ENCODE assay signal across 9 cellular contexts in the genomic region with DNA sequence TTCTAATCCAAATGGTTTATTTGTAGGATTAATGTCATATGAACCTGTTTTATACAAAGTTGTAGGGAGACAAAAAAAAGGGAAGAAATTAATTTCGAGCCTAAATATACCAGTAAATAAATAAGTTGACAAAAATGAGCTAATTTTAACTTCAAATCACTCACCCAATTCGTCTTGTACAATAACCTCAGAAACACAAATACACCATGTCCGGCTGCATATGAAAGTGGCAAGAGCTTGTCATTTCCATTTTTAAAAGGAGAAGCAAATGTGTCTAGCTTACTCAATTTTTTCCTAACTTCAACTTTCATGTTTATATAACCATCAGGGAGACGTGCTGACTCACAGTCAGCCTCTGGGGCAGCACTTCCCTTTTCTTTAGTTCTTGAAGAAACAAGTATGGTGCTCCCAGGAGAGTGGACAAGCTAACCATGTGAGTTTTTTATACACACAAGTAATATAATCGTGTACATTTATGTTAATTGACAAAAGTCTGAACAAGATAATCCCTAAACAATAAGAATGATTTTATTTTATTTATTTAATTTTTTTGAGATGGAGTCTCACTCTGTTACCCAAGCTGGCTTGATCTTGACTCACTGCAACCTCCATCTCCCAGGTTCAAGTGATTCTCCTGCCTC. TPM values are rescaled to one million over a fixed set of nuclear protein-coding genes. Genes with fewer than 3 reads are reported as not detected.
DNase-seq lines count a peak whose midpoint lies in the region; ATAC-seq, FAIRE-seq and TF ChIP-seq lines count a peak whose summit lies in the region.
"Had no signal": no experiment of that assay in that cellular context is flagged by ENCODE, and none has a peak within 500 bp of the region (broad histone marks: within the 10 kb centered on the region; RNA-seq: fewer than 3 reads in every experiment).

No MANE protein-coding gene starts in this region.

- no peaks in the 10 kb centered on the region for H3K36me3 ChIP-seq in kidney (ENCODE audit: control insufficient read depth in 1 of 2, insufficient read depth in 2 of 2, low read length in 2 of 2)

- intact Hi-C loops in dendritic cell treated with granulocyte-macrophage colony-stimulating factor and Interleukin-4, amounts not matched to agents 40 ng/mL and 50 ng/mL, for 4 days (cut with micrococcal nuclease), result loop anchor here (2.0 to 10.0 kb wide), 5 partner anchors 63 to 261 kb away; no protein-coding TSS in a partner anchor
- intact Hi-C loops in kidney (cut with DNase I), result no loop called here

- peak; percentile 24 for DNase-seq in activated CD4-positive, alpha-beta T cell treated with anti-CD3 and anti-CD28 coated beads for 48 hours
- no peak for DNase-seq in activated CD4-positive, alpha-beta T cell treated with anti-CD3 and anti-CD28 coated beads for 4 hours
- DNase-seq in NOMO-1 treated with dmso at 0.1 percent for 144 hours (lab: John Stamatoyannopoulos, UW; ENCODE audit: unreplicated experiment) (peak; percentile 91), NK-92 (lab: John Stamatoyannopoulos, UW; ENCODE audit: unreplicated experiment) (no peak), kidney (no peak)
- DNase-seq in naive thymus-derived CD8-positive, alpha-beta T cell, result no peak

- peak overlapping the region in 1 of 2 donors; percentile 14 for H3K27ac ChIP-seq in kidney (ENCODE audit: low read depth in 2 of 2, low read length in 2 of 2)
- H3K27ac ChIP-seq: C4-2B had no signal

- peaks cover 66% of the 10 kb centered on the region for H3K4me1 Mint-ChIP-seq in dendritic cell treated with granulocyte-macrophage colony-stimulating factor and Interleukin-4, amounts not matched to agents 40 ng/mL and 50 ng/mL, for 4 days (ENCODE audit: low read depth)
- peaks cover 21 to 44% (median 30%) of the 10 kb centered on the region in 4 donors for H3K4me1 Mint-ChIP-seq in naive thymus-derived CD8-positive, alpha-beta T cell

- H3K9me3 ChIP-seq in kidney (ENCODE audit: control insufficient read depth in 1 of 2, low read length in 2 of 2), result no peaks in the 10 kb centered on the region

- no peak overlapping the region for H3K9ac ChIP-seq in kidney (ENCODE audit: low read length in 2 of 2)

- peak; percentile 88 for ATAC-seq in HG02678 (IDR thresholded peaks at IDR 0.05; ENCODE audit: unreplicated experiment)
- no peak for ATAC-seq in naive thymus-derived CD8-positive, alpha-beta T cell

- H3K4me3 Mint-ChIP-seq in dendritic cell treated with granulocyte-macrophage colony-stimulating factor and Interleukin-4, amounts not matched to agents 40 ng/mL and 50 ng/mL, for 4 days, result peak overlapping the region; percentile 55
- peak overlapping the region in 4 of 10 donors; percentile 4 to 31 (median 25) for H3K4me3 Mint-ChIP-seq in naive thymus-derived CD8-positive, alpha-beta T cell

- H3K4me3 ChIP-seq in kidney (ENCODE audit: low read length in 2 of 2), result no peak overlapping the region

- no peak for TF ChIP-seq CTCF in kidney (IDR thresholded peaks at IDR 0.05; ENCODE audit: borderline replicate concordance, extremely low read depth, insufficient read depth)

- POLR2A ChIA-PET in naive thymus-derived CD8-positive, alpha-beta T cell (lab: Charles Lee), result interaction anchor here (0.6 to 1.2 kb wide), 3 partner anchors 10 to 128 kb away, joined by 3 to 5 read pairs (median 3); no protein-coding TSS in a partner anchor

- no peaks in the 10 kb centered on the region for H3K36me3 Mint-ChIP-seq in dendritic cell treated with granulocyte-macrophage colony-stimulating factor and Interleukin-4, amounts not matched to agents 40 ng/mL and 50 ng/mL, for 4 days (ENCODE audit: low read depth)
- no peaks in the 10 kb centered on the region for H3K36me3 Mint-ChIP-seq in naive thymus-derived CD8-positive, alpha-beta T cell

- H3K9me3 Mint-ChIP-seq in dendritic cell treated with granulocyte-macrophage colony-stimulating factor and Interleukin-4, amounts not matched to agents 40 ng/mL and 50 ng/mL, for 4 days, result no peaks in the 10 kb centered on the region
- H3K9me3 Mint-ChIP-seq in naive thymus-derived CD8-positive, alpha-beta T cell, result peaks cover 0 to 2% (median 0%) of the 10 kb centered on the region in 9 donors

- H3K4me1 ChIP-seq in kidney (ENCODE audit: control insufficient read depth in 1 of 2, insufficient read depth in 1 of 2, low read depth in 1 of 2, low read length in 2 of 2), result peaks cover 0 to 2% of the 10 kb centered on the region in 2 donors

- H3K27ac Mint-ChIP-seq in dendritic cell treated with granulocyte-macrophage colony-stimulating factor and Interleukin-4, amounts not matched to agents 40 ng/mL and 50 ng/mL, for 4 days, result peak overlapping the region; percentile 93
- peak overlapping the region in 9 of 10 donors; percentile 32 to 92 (median 71) for H3K27ac Mint-ChIP-seq in naive thymus-derived CD8-positive, alpha-beta T cell

- no peaks in the 10 kb centered on the region for H3K27me3 Mint-ChIP-seq in dendritic cell treated with granulocyte-macrophage colony-stimulating factor and Interleukin-4, amounts not matched to agents 40 ng/mL and 50 ng/mL, for 4 days
- no peaks in the 10 kb centered on the region for H3K27me3 Mint-ChIP-seq in naive thymus-derived CD8-positive, alpha-beta T cell

- no peak for FAIRE-seq in kidney (lab: Jason Lieb, UNC)

RNA-seq across cellular contexts. Expression of a gene that starts 55.5 kb away (rescaled TPM):
- total RNA-seq in naive thymus-derived CD8-positive, alpha-beta T cell, result 10 to 100 TPM; 22.2 to 23.5 TPM
- polyA plus RNA-seq in naive thymus-derived CD8-positive, alpha-beta T cell, result 1 to 10 TPM; 3.7 to 9.0 (median 6.0) TPM
- total RNA-seq in kidney, result 324 TPM
- polyA plus RNA-seq in kidney (ENCODE audit: insufficient read depth, low read depth, low replicate concordance), result 142 TPM

Comparison
In these comparisons a context has a peak if more than half of its experiments do, and no peak if none do; other contexts are left out.
1. DNase-seq: peak in activated CD4-positive, alpha-beta T cell treated with anti-CD3 and anti-CD28 coated beads for 48 hours (single experiment) and NOMO-1 treated with dmso at 0.1 percent for 144 hours (single experiment); none in activated CD4-positive, alpha-beta T cell treated with anti-CD3 and anti-CD28 coated beads for 4 hours (0 of 2), naive thymus-derived CD8-positive, alpha-beta T cell (0 of 10), NK-92 (single experiment) and kidney (single experiment).
2. RNA of a gene that starts 55.5 kb away (total RNA-seq): 324 TPM in kidney (single experiment); 22.2 to 23.5 TPM in naive thymus-derived CD8-positive, alpha-beta T cell; every median in the first group is over 10 times any median in the second.